In the genomic region with DNA sequence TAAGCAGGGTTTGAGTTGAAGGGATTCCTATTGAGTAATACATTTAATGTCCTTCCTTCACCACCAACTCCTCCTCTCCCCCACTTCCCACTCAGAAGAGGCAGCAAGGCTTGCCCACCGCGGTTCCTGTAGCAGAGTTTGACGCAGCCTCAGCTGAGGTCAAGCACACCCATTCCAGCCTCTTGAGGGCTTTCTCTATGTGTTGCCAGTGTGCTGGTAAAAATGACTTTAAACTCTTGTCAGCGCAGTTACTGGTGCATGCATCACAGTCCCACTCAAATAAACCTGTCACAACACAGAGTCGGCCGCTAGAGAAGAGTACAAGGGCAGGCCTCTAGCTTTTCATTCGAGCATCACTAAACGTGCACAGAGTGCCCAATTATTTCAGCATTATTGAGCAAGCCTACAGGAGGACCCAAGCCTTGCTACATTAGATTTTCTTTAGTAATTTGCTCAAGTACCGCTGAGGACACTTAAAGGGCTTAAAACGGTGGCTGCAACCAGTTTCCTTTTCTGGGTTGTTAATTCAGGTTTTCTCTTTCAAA, we compare ENCODE assay signal across 13 cellular contexts.
A peak's percentile ranks its signal among the peaks of the same experiment; 100 is the strongest.
DNase-seq lines count a peak whose midpoint lies in the region; ATAC-seq, FAIRE-seq and TF ChIP-seq lines count a peak whose summit lies in the region.
"Had no signal": no experiment of that assay in that cellular context is flagged by ENCODE, and none has a peak within 500 bp of the region (broad histone marks: within the 10 kb centered on the region; RNA-seq: fewer than 3 reads in every experiment).

No MANE protein-coding gene starts in this region.

- no peak overlapping the region for H3T11ph ChIP-seq in H9 (ENCODE audit: low read length)

- peak overlapping the region; percentile 21 to 56; a peak in 3 of 5 replicates for H3K4me3 Mint-ChIP-seq in H9
- no peak overlapping the region for H3K4me3 Mint-ChIP-seq in astrocyte (ENCODE audit: unreplicated experiment)
- H3K4me3 Mint-ChIP-seq in nephron progenitor cell, result no peak overlapping the region
- H3K4me3 Mint-ChIP-seq in glutamatergic neuron (ENCODE audit: unreplicated experiment), result no peak overlapping the region
- H3K4me3 Mint-ChIP-seq: activated CD4-positive, alpha-beta memory T cell treated with anti-CD3 and anti-CD28 coated beads, Interleukin-2, amount 10 ng/mL, durations not matched to agents 7 days and 5 days; activated naive CD8-positive, alpha-beta T cell treated with anti-CD3 and anti-CD28 coated beads, Interleukin-2, amount 50 U/mL, for 24 hours; neural crest cell; T-cell had no signal

- H3K4me1 Mint-ChIP-seq in H9 (peaks cover 20 to 21% of the 10 kb centered on the region in 2 experiments), astrocyte (ENCODE audit: low read depth, unreplicated experiment) (peaks cover 13% of the 10 kb centered on the region), nephron progenitor cell (peaks cover 25% of the 10 kb centered on the region), glutamatergic neuron (ENCODE audit: low read depth, unreplicated experiment) (no peaks in the 10 kb centered on the region)
- H3K4me1 Mint-ChIP-seq: activated CD4-positive, alpha-beta memory T cell treated with anti-CD3 and anti-CD28 coated beads, Interleukin-2, amount 10 ng/mL, durations not matched to agents 7 days and 5 days had no signal

- H3K79me2 ChIP-seq in H9 (ENCODE audit: insufficient read depth, low read length), result no peaks in the 10 kb centered on the region
- H3K79me2 ChIP-seq in astrocyte (ENCODE audit: insufficient read depth, low read length), result peaks cover 8% of the 10 kb centered on the region

- no peak overlapping the region for H2AK5ac ChIP-seq in H9 (ENCODE audit: insufficient read length, low read length)

- no peak overlapping the region for H3K4ac ChIP-seq in H9 (ENCODE audit: low read depth, low read length)

- H3K36me3 Mint-ChIP-seq in H9 (ENCODE audit: insufficient read depth in 1 of 3, low read depth in 3 of 3) (peaks cover 0 to 17% (median 2%) of the 10 kb centered on the region in 3 experiments; a peak in 6 of 7 replicates), astrocyte (ENCODE audit: low read depth, unreplicated experiment) (peaks cover 13% of the 10 kb centered on the region), nephron progenitor cell (ENCODE audit: low read depth) (peaks cover 56% of the 10 kb centered on the region), glutamatergic neuron (ENCODE audit: unreplicated experiment) (no peaks in the 10 kb centered on the region)

- H3K4me2 ChIP-seq in H9 (ENCODE audit: insufficient read depth, insufficient read length, low read length), result no peak overlapping the region
- peak overlapping the region; percentile 48 for H3K4me2 ChIP-seq in astrocyte (ENCODE audit: low read length)

- no peak for ATAC-seq in HG02571 (IDR thresholded peaks at IDR 0.05; ENCODE audit: unreplicated experiment)
- ATAC-seq: activated naive CD8-positive, alpha-beta T cell treated with anti-CD3 and anti-CD28 coated beads, Interleukin-2, amount 50 U/mL, for 24 hours; T-cell had no signal

- H3K27ac ChIP-seq in H9 (ENCODE audit: insufficient read length, low read depth, low read length) (no peak overlapping the region), astrocyte (ENCODE audit: low read depth, low read length) (no peak overlapping the region)

- no peak for FAIRE-seq in astrocyte (lab: Jason Lieb, UNC)

- no peak overlapping the region for H2BK5ac ChIP-seq in H9 (ENCODE audit: insufficient read length, low read length)

- H3K27me3 ChIP-seq in H9 (ENCODE audit: insufficient read depth, low read length) (no peaks in the 10 kb centered on the region), astrocyte (ENCODE audit: insufficient read depth, low read length) (no peaks in the 10 kb centered on the region)

- no peak overlapping the region; the same call in 1 of the 2 replicates for H2BK15ac ChIP-seq in H9 (ENCODE audit: low read depth, low read length)

- no peak overlapping the region for H3K56ac ChIP-seq in H9 (ENCODE audit: insufficient read length, low read depth, low read length)

- H3K4me1 ChIP-seq in H9 (ENCODE audit: insufficient read depth, low read length) (peaks cover 2% of the 10 kb centered on the region; the same call in 1 of the 2 replicates), astrocyte (ENCODE audit: insufficient read depth, low read length) (peaks cover 5% of the 10 kb centered on the region)

- TF ChIP-seq CTCF in H9 (conservative IDR thresholded peaks at IDR 0.05) (no peak), astrocyte (IDR thresholded peaks at IDR 0.05; ENCODE audit: insufficient read depth, low read depth, low read length) (no peak), nephron progenitor cell (IDR thresholded peaks at IDR 0.05) (no peak), glutamatergic neuron (IDR thresholded peaks at IDR 0.05; ENCODE audit: partially characterized antibody, unreplicated experiment) (no peak)

- no peak overlapping the region for H4K5ac ChIP-seq in H9 (ENCODE audit: insufficient read length, low read depth, low read length)

- H2BK12ac ChIP-seq in H9 (ENCODE audit: insufficient read length, low read depth, low read length), result no peak overlapping the region

- no peak overlapping the region for H2BK20ac ChIP-seq in H9 (ENCODE audit: low read depth, low read length, poor library complexity, severe bottlenecking)

- H3K9me3 ChIP-seq in H9 (ENCODE audit: control insufficient read depth, low read depth, low read length) (no peaks in the 10 kb centered on the region), astrocyte (ENCODE audit: insufficient read depth, low read depth, low read length) (no peaks in the 10 kb centered on the region)

- H3K9ac ChIP-seq in H9 (ENCODE audit: extremely low read depth, insufficient read length, low read length), result no peak overlapping the region
- H3K9ac ChIP-seq in astrocyte (ENCODE audit: low read length), result no peak overlapping the region

- H4K91ac ChIP-seq in H9 (ENCODE audit: insufficient read length, low read depth, low read length), result no peak overlapping the region

- H3K9me3 Mint-ChIP-seq in H9 (no peaks in the 10 kb centered on the region), astrocyte (ENCODE audit: unreplicated experiment) (no peaks in the 10 kb centered on the region), nephron progenitor cell (no peaks in the 10 kb centered on the region), glutamatergic neuron (ENCODE audit: unreplicated experiment) (no peaks in the 10 kb centered on the region)
- H3K9me3 Mint-ChIP-seq: activated CD4-positive, alpha-beta memory T cell treated with anti-CD3 and anti-CD28 coated beads, Interleukin-2, amount 10 ng/mL, durations not matched to agents 7 days and 5 days; activated naive CD8-positive, alpha-beta T cell treated with anti-CD3 and anti-CD28 coated beads, Interleukin-2, amount 50 U/mL, for 24 hours; neural crest cell; T-cell had no signal

- 0 out of 2 replicates have a peak overlapping the region, but pooled peaks have one; percentile 40 for H3K14ac ChIP-seq in H9 (ENCODE audit: insufficient read depth, low read length)

- H4K20me1 ChIP-seq in H9 (ENCODE audit: control insufficient read depth, insufficient read depth, insufficient read length) (no peaks in the 10 kb centered on the region), astrocyte (ENCODE audit: insufficient read depth, low read length) (peaks cover 41% of the 10 kb centered on the region)

- H3K23ac ChIP-seq in H9 (ENCODE audit: insufficient read length, low read depth, low read length), result no peak overlapping the region

- H2AFZ ChIP-seq in H9 (ENCODE audit: low read length) (no peak overlapping the region), astrocyte (ENCODE audit: low read depth, low read length) (no peak overlapping the region)

- H3K36me3 ChIP-seq in astrocyte (ENCODE audit: insufficient read depth, low read length), result peaks cover 5% of the 10 kb centered on the region

- H4K8ac ChIP-seq in H9 (replicated peaks; ENCODE audit: insufficient read length, low read depth, low read length), result no peak overlapping the region

- no peak overlapping the region for H2BK120ac ChIP-seq in H9 (ENCODE audit: low read depth, low read length, poor library complexity, severe bottlenecking)

- H3K27me3 Mint-ChIP-seq in H9 (ENCODE audit: low read depth) (no peaks in the 10 kb centered on the region), astrocyte (ENCODE audit: low read depth, unreplicated experiment) (no peaks in the 10 kb centered on the region), nephron progenitor cell (ENCODE audit: low read depth, poor library complexity) (peaks cover 3% of the 10 kb centered on the region), glutamatergic neuron (ENCODE audit: unreplicated experiment) (no peaks in the 10 kb centered on the region)
- H3K27me3 Mint-ChIP-seq: activated CD4-positive, alpha-beta memory T cell treated with anti-CD3 and anti-CD28 coated beads, Interleukin-2, amount 10 ng/mL, durations not matched to agents 7 days and 5 days; activated naive CD8-positive, alpha-beta T cell treated with anti-CD3 and anti-CD28 coated beads, Interleukin-2, amount 50 U/mL, for 24 hours; T-cell had no signal

- H3K18ac ChIP-seq in H9 (ENCODE audit: insufficient read length, low read depth, low read length), result peak overlapping the region; percentile 42

- DNase-seq in H9, result no peak
- DNase-seq in NCI-H187 (lab: John Stamatoyannopoulos, UW), result peak; percentile 14 to 79
- peak; percentile 63 for DNase-seq in astrocyte (ENCODE audit: low read depth)
- no peak for DNase-seq in nephron progenitor cell
- DNase-seq in iPS-NIHi7 (ENCODE audit: extremely low spot score), result no peak
- no peak for DNase-seq in glutamatergic neuron
- DNase-seq in dermis blood vessel endothelial cell, result no peak
- DNase-seq: activated CD4-positive, alpha-beta memory T cell treated with anti-CD3 and anti-CD28 coated beads, Interleukin-2, amount 10 ng/mL, durations not matched to agents 7 days and 5 days; activated naive CD8-positive, alpha-beta T cell treated with anti-CD3 and anti-CD28 coated beads, Interleukin-2, amount 50 U/mL, for 24 hours; NCI-H526; T-cell had no signal

- no peak overlapping the region for H3K4me3 ChIP-seq in astrocyte (ENCODE audit: insufficient read depth, low read depth, low read length)

- H3K23me2 ChIP-seq in H9 (ENCODE audit: insufficient read length, low read depth, low read length, poor library complexity, severe bottlenecking), result no peaks in the 10 kb centered on the region

- no CpG with 5 or more reads among the region's 10 CpGs for WGBS in H9 (ENCODE audit: extremely low coverage, insufficient read length, low lambda C conversion rate)

- H3K27ac Mint-ChIP-seq in H9 (peak overlapping the region; percentile 90 to 98 (median 97); a peak in 6 of 7 replicates), astrocyte (ENCODE audit: unreplicated experiment) (no peak overlapping the region), nephron progenitor cell (peak overlapping the region; percentile 5), glutamatergic neuron (ENCODE audit: unreplicated experiment) (no peak overlapping the region)
- H3K27ac Mint-ChIP-seq: activated CD4-positive, alpha-beta memory T cell treated with anti-CD3 and anti-CD28 coated beads, Interleukin-2, amount 10 ng/mL, durations not matched to agents 7 days and 5 days; activated naive CD8-positive, alpha-beta T cell treated with anti-CD3 and anti-CD28 coated beads, Interleukin-2, amount 50 U/mL, for 24 hours; T-cell had no signal

- no peaks in the 10 kb centered on the region for H3K79me1 ChIP-seq in H9 (ENCODE audit: insufficient read depth, low read depth, low read length, poor library complexity, severe bottlenecking)

Comparison
In these comparisons a context has a peak if more than half of its experiments do, and no peak if none do; other contexts are left out.
1. DNase-seq: peak in NCI-H187 (2 of 2) and astrocyte (single experiment); none in H9 (single experiment), nephron progenitor cell (single experiment), iPS-NIHi7 (single experiment), glutamatergic neuron (single experiment) and dermis blood vessel endothelial cell (single experiment).
2. H3K27ac Mint-ChIP-seq: peak in H9 (3 of 3) and nephron progenitor cell (single experiment); none in astrocyte (single experiment) and glutamatergic neuron (single experiment).
3. H3K4me3 Mint-ChIP-seq: peak in H9 (2 of 2); none in astrocyte (single experiment), nephron progenitor cell (single experiment) and glutamatergic neuron (single experiment).